ENCODE assay signal across 7 cellular contexts in genomic region chr20:47983635-47984034, GRCh38.
A peak's percentile ranks its signal among the peaks of the same experiment; 100 is the strongest.
DNase-seq lines count a peak whose midpoint lies in the region; ATAC-seq, FAIRE-seq and TF ChIP-seq lines count a peak whose summit lies in the region.
"Not testable (repeated sequence)": the region's sequence is repeated elsewhere in the genome, so short reads cannot be mapped to it uniquely, and the experiment has no call there.

No MANE protein-coding gene starts in this region.

- not testable (repeated sequence) for BruUV-seq in Panc1 (replicated peaks; lab: Mats Ljungman, UMichigan)

- peak overlapping the region; percentile 8 for H3K4me3 Mint-ChIP-seq in neural crest cell
- H3K4me3 Mint-ChIP-seq in stimulated activated memory B cell treated with anti-CD40 and anti-IgM and Interleukin-4, amounts not matched to agents 10 μg/mL and 1 μg/mL and 100 μg/mL, for 72 hours, result not testable (repeated sequence)

- not testable (repeated sequence) for H3K27me3 ChIP-seq in BLaER1 treated with 17β-estradiol and CSF1 and Interleukin-3, amounts not matched to agents 10 nM and 100 nM; Panc1 (ENCODE audit: control insufficient read depth, insufficient read depth, low read length); bronchial epithelial cell (ENCODE audit: control insufficient read depth, insufficient read depth, low read length)
- peaks cover 38% of the 10 kb centered on the region for H3K27me3 ChIP-seq in OCI-LY3 (ENCODE audit: low read depth, low read length)

- not testable (repeated sequence) for H3K27ac Mint-ChIP-seq in neural crest cell (ENCODE audit: unreplicated experiment)
- H3K27ac Mint-ChIP-seq in stimulated activated memory B cell treated with anti-CD40 and anti-IgM and Interleukin-4, amounts not matched to agents 10 μg/mL and 1 μg/mL and 100 μg/mL, for 72 hours, result peak overlapping the region; percentile 26

- H3K79me2 ChIP-seq in OCI-LY3 (ENCODE audit: low read length), result not testable (repeated sequence)

- not testable (repeated sequence) for H3K9me3 Mint-ChIP-seq in neural crest cell; stimulated activated memory B cell treated with anti-CD40 and anti-IgM and Interleukin-4, amounts not matched to agents 10 μg/mL and 1 μg/mL and 100 μg/mL, for 72 hours

- FAIRE-seq in GM12892 (lab: Jason Lieb, UNC) (peak; percentile 82), bronchial epithelial cell (lab: Jason Lieb, UNC) (peak; percentile 98)

- H3K4me1 ChIP-seq in BLaER1 treated with 17β-estradiol and CSF1 and Interleukin-3, amounts not matched to agents 10 nM and 100 nM, result peaks cover 0 to 52% (median 29%) of the 10 kb centered on the region in 10 experiments; a peak in 19 of 20 replicates
- H3K4me1 ChIP-seq in OCI-LY3 (ENCODE audit: low read length); Panc1 (ENCODE audit: control insufficient read depth, insufficient read depth, low read length): not testable (repeated sequence)

- H3K9ac ChIP-seq in BLaER1 treated with 17β-estradiol and CSF1 and Interleukin-3, amounts not matched to agents 10 nM and 100 nM, result peak overlapping the region in 2 of 11 experiments; percentile 11 to 22; a peak in 1 of 22 replicates
- H3K9ac ChIP-seq in OCI-LY3 (ENCODE audit: low read length), result peak overlapping the region; percentile 39; the same call in 1 of the 2 replicates

- H3K27ac ChIP-seq in BLaER1 treated with 17β-estradiol and CSF1 and Interleukin-3, amounts not matched to agents 10 nM and 100 nM, result peak overlapping the region in 4 of 11 experiments; percentile 22 to 49 (median 38); a peak in 3 of 22 replicates
- peak overlapping the region; percentile 60 for H3K27ac ChIP-seq in OCI-LY3 (ENCODE audit: low read length)
- H3K27ac ChIP-seq in Panc1 (ENCODE audit: low read length), result not testable (repeated sequence)

- not testable (repeated sequence) for H4K20me1 ChIP-seq in BLaER1 treated with 17β-estradiol and CSF1 and Interleukin-3, amounts not matched to agents 10 nM and 100 nM; OCI-LY3 (ENCODE audit: insufficient read depth, low read length)

- not testable (repeated sequence) for H3K36me3 Mint-ChIP-seq in neural crest cell (ENCODE audit: low read depth); stimulated activated memory B cell treated with anti-CD40 and anti-IgM and Interleukin-4, amounts not matched to agents 10 μg/mL and 1 μg/mL and 100 μg/mL, for 72 hours

- not testable (repeated sequence) for DNase-seq in GM12892 (ENCODE audit: insufficient read length); Panc1 (ENCODE audit: low read depth, low spot score); bronchial epithelial cell (ENCODE audit: low read depth); neural crest cell (ENCODE audit: low read depth, low spot score)

- not testable (repeated sequence) for H3K4me3 ChIP-seq in BLaER1 treated with 17β-estradiol and CSF1 and Interleukin-3, amounts not matched to agents 10 nM and 100 nM; OCI-LY3 (ENCODE audit: low read length); Panc1 (ENCODE audit: low read depth in 2 of 2, low read length in 2 of 2); bronchial epithelial cell (ENCODE audit: low read depth, low read length)

- intact Hi-C loops in Panc1 (cut with micrococcal nuclease; ENCODE audit: unreplicated experiment), result not testable (repeated sequence)

- H3K4me1 Mint-ChIP-seq in neural crest cell, result peaks cover 46% of the 10 kb centered on the region
- peaks cover 28% of the 10 kb centered on the region for H3K4me1 Mint-ChIP-seq in stimulated activated memory B cell treated with anti-CD40 and anti-IgM and Interleukin-4, amounts not matched to agents 10 μg/mL and 1 μg/mL and 100 μg/mL, for 72 hours

- peaks cover 12% of the 10 kb centered on the region for H3K27me3 Mint-ChIP-seq in neural crest cell (ENCODE audit: low read depth)
- not testable (repeated sequence) for H3K27me3 Mint-ChIP-seq in stimulated activated memory B cell treated with anti-CD40 and anti-IgM and Interleukin-4, amounts not matched to agents 10 μg/mL and 1 μg/mL and 100 μg/mL, for 72 hours

- not testable (repeated sequence) for H2AFZ ChIP-seq in OCI-LY3 (ENCODE audit: low read depth, low read length)

- TF ChIP-seq POLR2A in GM12892 (IDR thresholded peaks at IDR 0.05; ENCODE audit: low read depth, low read length), result not testable (repeated sequence)

- H3K36me3 ChIP-seq in BLaER1 treated with 17β-estradiol and CSF1 and Interleukin-3, amounts not matched to agents 10 nM and 100 nM; OCI-LY3 (replicated peaks; ENCODE audit: low read depth, low read length); Panc1 (ENCODE audit: control insufficient read depth, insufficient read depth, low read length); bronchial epithelial cell (ENCODE audit: control insufficient read depth, insufficient read depth, low read length): not testable (repeated sequence)

- H3K9me3 ChIP-seq in BLaER1 treated with 17β-estradiol and CSF1 and Interleukin-3, amounts not matched to agents 10 nM and 100 nM (replicated peaks in 1 of 11); OCI-LY3 (ENCODE audit: insufficient read depth, low read length); Panc1 (ENCODE audit: control insufficient read depth, insufficient read depth, low read depth, low read length): not testable (repeated sequence)

- POLR2A ChIA-PET in Panc1 (lab: Charles Lee), result not testable (repeated sequence)

- in situ Hi-C loops in Panc1 (cut with HindIII; ENCODE audit: low pct_unique_long_range_greater_than_20kb, low sequenced_read_pairs), result not testable (repeated sequence)

- peak overlapping the region in 10 of 11 experiments; percentile 16 to 68 (median 56); a peak in 17 of 22 replicates for H3K4me2 ChIP-seq in BLaER1 treated with 17β-estradiol and CSF1 and Interleukin-3, amounts not matched to agents 10 nM and 100 nM
- H3K4me2 ChIP-seq in OCI-LY3 (ENCODE audit: low read length), result peak overlapping the region; percentile 31; the same call in 1 of the 2 replicates

- peak; percentile 67; the same call in 1 of the 2 replicates for ATAC-seq in Panc1
- ATAC-seq in stimulated activated memory B cell treated with anti-CD40 and anti-IgM and Interleukin-4, amounts not matched to agents 10 μg/mL and 1 μg/mL and 100 μg/mL, for 72 hours, result peak; percentile 58

- not testable (repeated sequence) for TF ChIP-seq CTCF in OCI-LY3 (IDR thresholded peaks at IDR 0.05; ENCODE audit: low read depth, low read length); Panc1 (IDR thresholded peaks at IDR 0.05); bronchial epithelial cell (IDR thresholded peaks at IDR 0.05; ENCODE audit: insufficient read depth, low read length, severe bottlenecking); neural crest cell (conservative IDR thresholded peaks at IDR 0.05)

- CTCF ChIA-PET in Panc1 (lab: Charles Lee), result not testable (repeated sequence)
